8 cellular contexts compared by ENCODE assay signal in genomic region chr14:90301580-90302181, GRCh38. TPM values are rescaled to one million over a fixed set of nuclear protein-coding genes. Genes with fewer than 3 reads are reported as not detected.
A peak's percentile ranks its signal among the peaks of the same experiment; 100 is the strongest.
DNase-seq lines count a peak whose midpoint lies in the region; ATAC-seq and TF ChIP-seq lines count a peak whose summit lies in the region.

No MANE protein-coding gene starts in this region.

- no peaks in the 10 kb centered on the region for H3K9me3 ChIP-seq in CD8-positive, alpha-beta memory T cell (ENCODE audit: low read length)
- no peaks in the 10 kb centered on the region for H3K9me3 ChIP-seq in SK-N-MC (ENCODE audit: low read depth, low read length)
- H3K9me3 ChIP-seq in parathyroid adenoma (ENCODE audit: control insufficient read depth, low read length): no peaks in the 10 kb centered on the region

- peak overlapping the region in 5 of 8 donors; percentile 4 to 66 (median 40) for H3K27ac Mint-ChIP-seq in CD8-positive, alpha-beta memory T cell

- H3K4me3 ChIP-seq in CD8-positive, alpha-beta memory T cell (ENCODE audit: low read length): no peak overlapping the region
- H3K4me3 ChIP-seq in Jurkat, Clone E6-1 (ENCODE audit: low read length): no peak overlapping the region
- H3K4me3 ChIP-seq in SK-N-MC (no peak overlapping the region), fibroblast of villous mesenchyme (ENCODE audit: low read depth, low read length) (no peak overlapping the region), parathyroid adenoma (ENCODE audit: low read depth, low read length) (no peak overlapping the region)

- H3K4me1 ChIP-seq in CD8-positive, alpha-beta memory T cell (ENCODE audit: insufficient read depth, low read length): no peaks in the 10 kb centered on the region
- peaks cover 16% of the 10 kb centered on the region for H3K4me1 ChIP-seq in parathyroid adenoma

- no peak overlapping the region for H3K4me3 Mint-ChIP-seq in CD8-positive, alpha-beta memory T cell

- peak overlapping the region; percentile 68 for H2AFZ ChIP-seq in parathyroid adenoma

- H3K9me3 Mint-ChIP-seq in CD8-positive, alpha-beta memory T cell: no peaks in the 10 kb centered on the region

- CTCF ChIA-PET in CD8-positive, alpha-beta memory T cell (lab: Charles Lee): interaction anchor here (0.9 to 2.1 kb wide), 6 partner anchors 8 to 457 kb away, joined by 3 to 6 read pairs (median 4); no protein-coding TSS in a partner anchor

- H3K9ac ChIP-seq in SK-N-MC (ENCODE audit: insufficient read length) (no peak overlapping the region), parathyroid adenoma (no peak overlapping the region)

- H3K79me2 ChIP-seq in parathyroid adenoma: no peaks in the 10 kb centered on the region

- no peak overlapping the region for H3K27ac ChIP-seq in CD8-positive, alpha-beta memory T cell (ENCODE audit: low read depth, low read length)
- H3K27ac ChIP-seq in SK-N-MC (peak overlapping the region; percentile 58), parathyroid adenoma (peak overlapping the region; percentile 70)

- no peaks in the 10 kb centered on the region for H3K27me3 ChIP-seq in CD8-positive, alpha-beta memory T cell (ENCODE audit: insufficient read depth, low read length, poor library complexity, severe bottlenecking)
- no peaks in the 10 kb centered on the region for H3K27me3 ChIP-seq in parathyroid adenoma (ENCODE audit: control insufficient read depth, insufficient read depth, low read length)

- H3K4me1 Mint-ChIP-seq in CD8-positive, alpha-beta memory T cell: peaks cover 10 to 21% (median 17%) of the 10 kb centered on the region in 3 donors

- POLR2A ChIA-PET in CD8-positive, alpha-beta memory T cell (lab: Charles Lee): interaction anchor here (0.6 kb wide), 1 partner anchor 66 kb away, joined by 6 read pairs; no protein-coding TSS in a partner anchor

- peak overlapping the region; percentile 61 for H3K4me2 ChIP-seq in parathyroid adenoma (ENCODE audit: low read length)

- no peaks in the 10 kb centered on the region for H3K27me3 Mint-ChIP-seq in CD8-positive, alpha-beta memory T cell

- peaks cover under 1% of the 10 kb centered on the region for H3K36me3 ChIP-seq in CD8-positive, alpha-beta memory T cell (ENCODE audit: insufficient read depth, low read length)
- peaks cover 36% of the 10 kb centered on the region for H3K36me3 ChIP-seq in SK-N-MC (ENCODE audit: insufficient read depth, low read length)
- H3K36me3 ChIP-seq in parathyroid adenoma (ENCODE audit: control insufficient read depth, insufficient read depth, low read length): no peaks in the 10 kb centered on the region

- ATAC-seq in GM18502 (IDR thresholded peaks at IDR 0.05; ENCODE audit: poor library complexity, unreplicated experiment): no peak
- ATAC-seq in HG03457 (IDR thresholded peaks at IDR 0.05; ENCODE audit: unreplicated experiment): no peak

- TF ChIP-seq CTCF in fibroblast of villous mesenchyme (IDR thresholded peaks at IDR 0.05; ENCODE audit: insufficient read depth, low read depth, low read length) (peak; percentile 57), parathyroid adenoma (IDR thresholded peaks at IDR 0.05) (peak; percentile 67)

- H3K36me3 Mint-ChIP-seq in CD8-positive, alpha-beta memory T cell: peaks cover 0 to 82% (median 25%) of the 10 kb centered on the region in 3 donors

- DNase-seq in CD8-positive, alpha-beta memory T cell: peak in 1 of 5 donors; percentile 6
- DNase-seq in Jurkat, Clone E6-1 (ENCODE audit: low read depth, low spot score): peak; percentile 14
- peak; percentile 10 for DNase-seq in SK-N-MC (ENCODE audit: low read depth, low spot score)
- DNase-seq in fibroblast of villous mesenchyme (ENCODE audit: low read depth): peak; percentile 66
- DNase-seq in activated CD4-positive, CD25-positive, alpha-beta regulatory T cell treated with anti-CD3 and anti-CD28 coated beads, Interleukin-2, amount 50 U/mL, for 72 hours: no peak

RNA-seq across cellular contexts. Expression of gene NRDE2, which starts 30.1 kb away (rescaled TPM):
- total RNA-seq in CD8-positive, alpha-beta memory T cell: 10 to 100 TPM; 25.8 to 28.7 TPM
- polyA plus RNA-seq in CD8-positive, alpha-beta memory T cell: 10.7 TPM
- polyA plus RNA-seq in Jurkat, Clone E6-1 (2012; ENCODE audit: insufficient read depth, insufficient read length): 20.1 TPM
- 10.0 and 12.1 TPM in 2 replicates for total RNA-seq in fibroblast of villous mesenchyme

RNA-seq across cellular contexts. Expression of gene PSMC1, which starts 45.3 kb away (rescaled TPM):
- total RNA-seq in CD8-positive, alpha-beta memory T cell: 100 to 1,000 TPM; 133 to 140 TPM
- 111 TPM for polyA plus RNA-seq in CD8-positive, alpha-beta memory T cell
- 135 TPM for polyA plus RNA-seq in Jurkat, Clone E6-1 (2012; ENCODE audit: insufficient read depth, insufficient read length)
- total RNA-seq in fibroblast of villous mesenchyme: 88.3 and 113 TPM in 2 replicates
